9 cellular contexts compared by ENCODE assay signal in the genomic region with DNA sequence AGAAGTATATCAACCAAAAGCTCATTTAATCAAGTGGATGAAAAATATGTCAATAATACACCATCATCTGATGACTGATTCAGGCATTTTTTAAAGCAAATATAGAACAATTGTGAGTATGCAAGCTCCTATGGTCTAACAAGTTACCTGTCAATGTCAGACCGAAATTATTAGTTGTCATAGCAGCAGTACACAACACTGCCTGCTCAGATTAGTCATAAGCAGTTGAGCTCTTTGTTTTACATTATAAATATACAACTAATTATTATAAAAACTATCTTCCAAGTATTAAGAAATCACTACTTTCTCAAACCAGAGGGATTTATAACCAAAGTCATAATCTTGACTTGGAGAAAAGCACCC.
DNase-seq lines count a peak whose midpoint lies in the region; ATAC-seq and TF ChIP-seq lines count a peak whose summit lies in the region.
"Had no signal": no experiment of that assay in that cellular context is flagged by ENCODE, and none has a peak within 500 bp of the region (broad histone marks: within the 10 kb centered on the region; RNA-seq: fewer than 3 reads in every experiment).

No MANE protein-coding gene starts in this region.

- peak overlapping the region; percentile 70 for H3K4me3 Mint-ChIP-seq in T-helper 17 cell

- no peaks in the 10 kb centered on the region for H3K27me3 Mint-ChIP-seq in T-helper 17 cell

- WGBS in smooth muscle cell (ENCODE audit: low lambda C conversion rate), result 81% methylated on average over 1 of the region's 1 CpG

- ATAC-seq in HG03135 (IDR thresholded peaks at IDR 0.05; ENCODE audit: unreplicated experiment) (peak; percentile 49), T-helper 17 cell (peak; percentile 44), GM18519 (IDR thresholded peaks at IDR 0.05; ENCODE audit: low FRiP score, unreplicated experiment) (no peak)

- no peaks in the 10 kb centered on the region for H3K27me3 ChIP-seq in fibroblast of lung (ENCODE audit: control insufficient read depth, insufficient read depth, low read length)
- H3K27me3 ChIP-seq in smooth muscle cell (ENCODE audit: low read depth), result no peaks in the 10 kb centered on the region
- H3K27me3 ChIP-seq: MG63 had no signal

- H4K20me1 ChIP-seq in fibroblast of lung (ENCODE audit: control insufficient read depth, extremely low read depth, insufficient read depth, low read length) (no peaks in the 10 kb centered on the region), smooth muscle cell (ENCODE audit: low read depth) (peaks cover 42% of the 10 kb centered on the region)

- H3F3A ChIP-seq in smooth muscle cell (ENCODE audit: low read depth), result no peaks in the 10 kb centered on the region

- H3K4me3 ChIP-seq in fibroblast of lung (replicated peaks in 1 of 4; ENCODE audit: control extremely low read depth in 1 of 4, insufficient read depth in 1 of 4, low read depth in 3 of 4, low read length in 4 of 4) (no peak overlapping the region), smooth muscle cell (no peak overlapping the region)
- H3K4me3 ChIP-seq: MG63 had no signal

- TF ChIP-seq CTCF in fibroblast of lung (conservative IDR thresholded peaks at IDR 0.05 in 1 of 2, IDR thresholded peaks at IDR 0.05 in 1 of 2; ENCODE audit: low read depth in 1 of 2, low read length in 2 of 2), result no peak
- TF ChIP-seq CTCF in smooth muscle cell (IDR thresholded peaks at IDR 0.05; ENCODE audit: borderline replicate concordance, insufficient read depth, poor library complexity, severe bottlenecking), result no peak

- DNase-seq in T-helper 17 cell, result no peak
- peak in 1 of 2 donors; percentile 29 for DNase-seq in fibroblast of lung (ENCODE audit: low read depth in 2 of 2)
- no peak for DNase-seq in smooth muscle cell (lab: John Stamatoyannopoulos, UW; ENCODE audit: unreplicated experiment)
- no peak for DNase-seq in cerebellum (ENCODE audit: low spot score)
- no peak for DNase-seq in HUDEP-2 (lab: John Stamatoyannopoulos, UW; ENCODE audit: unreplicated experiment in 76 of 76)
- DNase-seq: activated CD4-positive, alpha-beta T cell treated with anti-CD3 and anti-CD28 coated beads for 48 hours; MG63 had no signal

- H3K4me1 ChIP-seq in fibroblast of lung (ENCODE audit: control insufficient read depth, extremely low read depth, insufficient read depth, low read length) (peaks cover 5% of the 10 kb centered on the region), smooth muscle cell (ENCODE audit: low read depth) (no peaks in the 10 kb centered on the region)

- peaks cover 76% of the 10 kb centered on the region for H3K4me1 Mint-ChIP-seq in T-helper 17 cell

- H3K27ac ChIP-seq in fibroblast of lung (ENCODE audit: insufficient read depth, low read length), result peak overlapping the region; percentile 23
- H3K27ac ChIP-seq in smooth muscle cell (ENCODE audit: low read depth), result peak overlapping the region; percentile 83

- H3K79me2 ChIP-seq in fibroblast of lung (ENCODE audit: control insufficient read depth, insufficient read depth, low read length) (peaks cover 45% of the 10 kb centered on the region), smooth muscle cell (ENCODE audit: low read depth) (peaks cover 13% of the 10 kb centered on the region)

- H3K9ac ChIP-seq in fibroblast of lung (ENCODE audit: insufficient read depth, low read length), result no peak overlapping the region
- peak overlapping the region; percentile 61 for H3K9ac ChIP-seq in smooth muscle cell (ENCODE audit: low read depth)

- H3K36me3 Mint-ChIP-seq in T-helper 17 cell (ENCODE audit: low read depth), result peaks cover 14% of the 10 kb centered on the region

- H3K36me3 ChIP-seq in fibroblast of lung (ENCODE audit: control insufficient read depth, insufficient read depth, low read length) (no peaks in the 10 kb centered on the region), smooth muscle cell (ENCODE audit: low read depth) (no peaks in the 10 kb centered on the region)

- H3K9me3 ChIP-seq in T-helper 17 cell (ENCODE audit: control insufficient read depth, low read length, poor library complexity, severe bottlenecking) (no peaks in the 10 kb centered on the region), fibroblast of lung (ENCODE audit: control insufficient read depth, insufficient read depth, low read depth, low read length) (no peaks in the 10 kb centered on the region), smooth muscle cell (replicated peaks; ENCODE audit: low read depth) (no peaks in the 10 kb centered on the region)
- H3K9me3 ChIP-seq: MG63 had no signal

- H3K4me2 ChIP-seq in fibroblast of lung (ENCODE audit: extremely low read depth, insufficient read depth, low read length) (no peak overlapping the region), smooth muscle cell (no peak overlapping the region)

- H3K27ac Mint-ChIP-seq in T-helper 17 cell, result peak overlapping the region; percentile 99

- H2AFZ ChIP-seq in fibroblast of lung (ENCODE audit: low read length), result no peak overlapping the region
- H2AFZ ChIP-seq in smooth muscle cell (ENCODE audit: low read depth), result no peak overlapping the region
